35 cellular contexts compared by ENCODE assay signal in genomic region chr13:19052931-19053330, GRCh38.
DNase-seq lines count a peak whose midpoint lies in the region; ATAC-seq and TF ChIP-seq lines count a peak whose summit lies in the region.
"Had no signal": no experiment of that assay in that cellular context is flagged by ENCODE, and none has a peak within 500 bp of the region (broad histone marks: within the 10 kb centered on the region; RNA-seq: fewer than 3 reads in every experiment).

No MANE protein-coding gene starts in this region.

- ATAC-seq in IMR-90 (ENCODE audit: low read depth) (no peak), lung (ENCODE audit: insufficient read depth, low FRiP score) (no peak), HG03159 (IDR thresholded peaks at IDR 0.05; ENCODE audit: unreplicated experiment) (no peak)
- ATAC-seq: A549; CD8-positive, alpha-beta T cell had no signal

- H3K4me1 ChIP-seq in IMR-90 (ENCODE audit: control insufficient read depth, insufficient read depth, low read length) (no peaks in the 10 kb centered on the region), esophagus muscularis mucosa (no peaks in the 10 kb centered on the region), lung (ENCODE audit: control insufficient read depth in 2 of 2, insufficient read depth in 2 of 2, low read length in 2 of 2) (no peaks in the 10 kb centered on the region)
- H3K4me1 ChIP-seq: A549; BE2C; BLaER1; BLaER1 treated with 17β-estradiol and CSF1 and Interleukin-3, amounts not matched to agents 10 nM and 100 nM; Caco-2 had no signal

- no peak overlapping the region for H2BK15ac ChIP-seq in IMR-90 (ENCODE audit: low read depth, low read length)

- H2BK20ac ChIP-seq in IMR-90 (ENCODE audit: low read depth, low read length) = no peak overlapping the region

- no TSS peak for BruUV-seq in IMR-90 (replicated peaks; lab: Mats Ljungman, UMichigan)

- H3K27me3 ChIP-seq in IMR-90 (ENCODE audit: control insufficient read depth, insufficient read depth, low read length) (no peaks in the 10 kb centered on the region), esophagus muscularis mucosa (no peaks in the 10 kb centered on the region), lung (ENCODE audit: control insufficient read depth, insufficient read depth) (no peaks in the 10 kb centered on the region)
- H3K27me3 ChIP-seq: BE2C; BLaER1; BLaER1 treated with 17β-estradiol and CSF1 and Interleukin-3, amounts not matched to agents 10 nM and 100 nM had no signal

- no peak overlapping the region for H4K91ac ChIP-seq in IMR-90 (ENCODE audit: insufficient read depth, low read depth, low read length)

- CTCF ChIA-PET in IMR-90 (lab: Yijun Ruan, JAX) = no interaction called here
- CTCF ChIA-PET in activated naive CD4-positive, alpha-beta T cell treated with anti-CD3 and anti-CD28 coated beads for 36 hours (lab: Charles Lee) = interaction anchor here (0.7 kb wide), 1 partner anchor 10 kb away, joined by 3 read pairs; no protein-coding TSS in a partner anchor

- H4K8ac ChIP-seq in IMR-90 (ENCODE audit: low read depth in 2 of 2, low read length in 2 of 2) = no peak overlapping the region

- peaks cover 29% of the 10 kb centered on the region for H3K27me3 Mint-ChIP-seq in endothelial cell (ENCODE audit: unreplicated experiment)
- H3K27me3 Mint-ChIP-seq in activated naive CD4-positive, alpha-beta T cell treated with anti-CD3 and anti-CD28 coated beads for 36 hours (ENCODE audit: low read depth) = no peaks in the 10 kb centered on the region
- H3K27me3 Mint-ChIP-seq: B cell; CD4-positive, alpha-beta memory T cell; CD4-positive, alpha-beta T cell; CD4-positive, CD25-positive, alpha-beta regulatory T cell; CD8-positive, alpha-beta memory T cell had no signal

- no peak for TF ChIP-seq CTCF in IMR-90 (conservative IDR thresholded peaks at IDR 0.05; ENCODE audit: low read depth, low read length)
- TF ChIP-seq CTCF in endothelial cell (IDR thresholded peaks at IDR 0.05; ENCODE audit: unreplicated experiment) = no peak
- no peak for TF ChIP-seq CTCF in esophagus muscularis mucosa (IDR thresholded peaks at IDR 0.05)
- TF ChIP-seq CTCF in lung (IDR thresholded peaks at IDR 0.05; ENCODE audit: control extremely low read depth, extremely low read depth) = no peak

- no peak for TF ChIP-seq POLR2A in IMR-90 (IDR thresholded peaks at IDR 0.05; ENCODE audit: low read depth, low read length)
- no peak for TF ChIP-seq POLR2A in esophagus muscularis mucosa (IDR thresholded peaks at IDR 0.05; ENCODE audit: low read depth)

- TF ChIP-seq EP300 in esophagus muscularis mucosa (IDR thresholded peaks at IDR 0.05) = no peak

- intact Hi-C loops in IMR-90 (cut with micrococcal nuclease) (no loop called here), esophagus muscularis mucosa (cut with DNase I) (no loop called here)
- intact Hi-C loops in activated naive CD4-positive, alpha-beta T cell treated with anti-CD3 and anti-CD28 coated beads for 36 hours (cut with micrococcal nuclease) = no loop called here

- WGBS in IMR-90 (ENCODE audit: extremely low coverage in 2 of 2, insufficient read length in 1 of 2), 2 experiments = 80% methylated on average over 1 of the region's 11 CpGs; no CpG with 5 or more reads in 1 of the 2 experiments
- 76% methylated on average over 10 of the region's 11 CpGs for WGBS in esophagus muscularis mucosa
- WGBS in lung, 2 donors = 78 to 86% methylated on average over 11 of the region's 11 CpGs

- in situ Hi-C loops in IMR-90 (cut with MboI; ENCODE audit: low sequenced_read_pairs) = no loop called here

- no peak overlapping the region for H3K4me2 ChIP-seq in IMR-90 (ENCODE audit: low read depth, low read length)
- H3K4me2 ChIP-seq: A549; BLaER1; BLaER1 treated with 17β-estradiol and CSF1 and Interleukin-3, amounts not matched to agents 10 nM and 100 nM had no signal

- no peaks in the 10 kb centered on the region for H3K4me1 Mint-ChIP-seq in endothelial cell (ENCODE audit: unreplicated experiment)
- H3K4me1 Mint-ChIP-seq in activated naive CD4-positive, alpha-beta T cell treated with anti-CD3 and anti-CD28 coated beads for 36 hours (ENCODE audit: low read depth) = no peaks in the 10 kb centered on the region
- H3K4me1 Mint-ChIP-seq: B cell; CD14-positive monocyte; CD4-positive, alpha-beta memory T cell; CD4-positive, CD25-positive, alpha-beta regulatory T cell; CD8-positive, alpha-beta memory T cell had no signal

- no peak overlapping the region for H2AK5ac ChIP-seq in IMR-90 (ENCODE audit: low read depth, low read length)

- H3K36me3 Mint-ChIP-seq in endothelial cell (ENCODE audit: low read depth, unreplicated experiment) = peaks cover 17% of the 10 kb centered on the region
- H3K36me3 Mint-ChIP-seq in activated naive CD4-positive, alpha-beta T cell treated with anti-CD3 and anti-CD28 coated beads for 36 hours (ENCODE audit: low read depth) = no peaks in the 10 kb centered on the region
- H3K36me3 Mint-ChIP-seq: CD14-positive monocyte; CD4-positive, alpha-beta memory T cell; CD4-positive, CD25-positive, alpha-beta regulatory T cell; CD8-positive, alpha-beta memory T cell; CD8-positive, alpha-beta T cell had no signal

- POLR2A ChIA-PET in IMR-90 (lab: Charles Lee; ENCODE audit: unreplicated experiment) = no interaction called here

- no peak overlapping the region for H3K4me3 Mint-ChIP-seq in endothelial cell (ENCODE audit: unreplicated experiment)
- H3K4me3 Mint-ChIP-seq in activated naive CD4-positive, alpha-beta T cell treated with anti-CD3 and anti-CD28 coated beads for 36 hours = no peak overlapping the region
- H3K4me3 Mint-ChIP-seq: B cell; CD14-positive monocyte; CD4-positive, alpha-beta memory T cell; CD4-positive, alpha-beta T cell; CD4-positive, CD25-positive, alpha-beta regulatory T cell; CD8-positive, alpha-beta memory T cell; CD8-positive, alpha-beta T cell had no signal

- no peak overlapping the region for H4K5ac ChIP-seq in IMR-90 (ENCODE audit: low read depth, low read length)

- no peak overlapping the region for H3K56ac ChIP-seq in IMR-90 (ENCODE audit: extremely low read depth, insufficient read depth, low read length)

- dilution Hi-C loops in IMR-90 (cut with HindIII; ENCODE audit: low sequenced_read_pairs, unreplicated experiment) = no loop called here

- H3K4me3 ChIP-seq in IMR-90 (ENCODE audit: insufficient read depth, low read depth, low read length) (no peak overlapping the region), esophagus muscularis mucosa (no peak overlapping the region), lung (no peak overlapping the region)
- H3K4me3 ChIP-seq: A549; BLaER1; BLaER1 treated with 17β-estradiol and CSF1 and Interleukin-3, amounts not matched to agents 10 nM and 100 nM had no signal

- H2AFZ ChIP-seq in IMR-90 (replicated peaks; ENCODE audit: low read length, poor library complexity) = peak overlapping the region; percentile 21

- DNase-seq in IMR-90 (no peak), endothelial cell (ENCODE audit: low spot score) (no peak), esophagus muscularis mucosa (ENCODE audit: extremely low spot score) (peak; percentile 78), lung (ENCODE audit: low spot score) (peak; percentile 18), NCI-H128 (lab: John Stamatoyannopoulos, UW; ENCODE audit: unreplicated experiment) (no peak), NCI-H1105 treated with DMSO at 0.1 percent for 48 hours (lab: John Stamatoyannopoulos, UW) (no peak)
- no peak for DNase-seq in activated naive CD4-positive, alpha-beta T cell treated with anti-CD3 and anti-CD28 coated beads for 36 hours
- DNase-seq: 8988T; ACHN; AML-193; BE2C; C1 segment of cervical spinal cord; Caco-2; Calu3; CD4-positive, alpha-beta memory T cell; CD4-positive, alpha-beta T cell; CD4-positive, CD25-positive, alpha-beta regulatory T cell; CD8-positive, alpha-beta memory T cell; CD8-positive, alpha-beta T cell; COR-L47; DMS 273 treated with DMSO at 0.1 percent for 48 hours; DMS153; DMS53; DMS79; DMS79 treated with DMSO at 0.1 percent for 48 hours; DND-41; EL had no signal

- no peak overlapping the region for H2BK120ac ChIP-seq in IMR-90 (ENCODE audit: low read depth, low read length)

- H3K23ac ChIP-seq in IMR-90 (ENCODE audit: low read depth, low read length) = no peak overlapping the region

- no peak for TF ChIP-seq RAD21 in IMR-90 (IDR thresholded peaks at IDR 0.05; ENCODE audit: low read length)

- no peaks in the 10 kb centered on the region for H4K20me1 ChIP-seq in IMR-90 (ENCODE audit: insufficient read depth, low read length)
- H4K20me1 ChIP-seq: BLaER1; BLaER1 treated with 17β-estradiol and CSF1 and Interleukin-3, amounts not matched to agents 10 nM and 100 nM had no signal

- no peak overlapping the region for H2AK9ac ChIP-seq in IMR-90 (replicated peaks; ENCODE audit: low read depth, low read length, poor library complexity)

- no peak overlapping the region for H3K18ac ChIP-seq in IMR-90 (ENCODE audit: low read depth, low read length)

- peaks cover 57% of the 10 kb centered on the region for H3K9me3 Mint-ChIP-seq in endothelial cell (ENCODE audit: unreplicated experiment)
- peaks cover 2% of the 10 kb centered on the region for H3K9me3 Mint-ChIP-seq in activated naive CD4-positive, alpha-beta T cell treated with anti-CD3 and anti-CD28 coated beads for 36 hours

- no peak overlapping the region for H3K4ac ChIP-seq in IMR-90 (ENCODE audit: low read depth, low read length)

- H3K9ac ChIP-seq in IMR-90 (ENCODE audit: low read depth, low read length) = no peak overlapping the region
- H3K9ac ChIP-seq: BLaER1; BLaER1 treated with 17β-estradiol and CSF1 and Interleukin-3, amounts not matched to agents 10 nM and 100 nM had no signal

- peak overlapping the region; percentile 48 for H3K27ac Mint-ChIP-seq in endothelial cell (ENCODE audit: unreplicated experiment)
- no peak overlapping the region for H3K27ac Mint-ChIP-seq in activated naive CD4-positive, alpha-beta T cell treated with anti-CD3 and anti-CD28 coated beads for 36 hours
- H3K27ac Mint-ChIP-seq: B cell; CD14-positive monocyte; CD4-positive, alpha-beta memory T cell; CD4-positive, alpha-beta T cell; CD4-positive, CD25-positive, alpha-beta regulatory T cell; CD8-positive, alpha-beta memory T cell; CD8-positive, alpha-beta T cell had no signal

- no peaks in the 10 kb centered on the region for H3K36me3 ChIP-seq in IMR-90 (ENCODE audit: control insufficient read depth, insufficient read depth, low read length)
- no peaks in the 10 kb centered on the region for H3K36me3 ChIP-seq in esophagus muscularis mucosa
- H3K36me3 ChIP-seq in lung (ENCODE audit: control insufficient read depth in 2 of 2, insufficient read depth in 2 of 2, low read length in 2 of 2) = no peaks in the 10 kb centered on the region
- H3K36me3 ChIP-seq: BE2C; BLaER1; BLaER1 treated with 17β-estradiol and CSF1 and Interleukin-3, amounts not matched to agents 10 nM and 100 nM had no signal

- H3K79me1 ChIP-seq in IMR-90 (ENCODE audit: low read depth in 1 of 2, low read length in 2 of 2) = no peaks in the 10 kb centered on the region

- peaks cover 62% of the 10 kb centered on the region for H3K9me3 ChIP-seq in IMR-90 (ENCODE audit: control insufficient read depth, insufficient read depth, low read length)
- peaks cover 0 to 5% (median 0%) of the 10 kb centered on the region in 4 donors for H3K9me3 ChIP-seq in esophagus muscularis mucosa
- H3K9me3 ChIP-seq in lung (ENCODE audit: control insufficient read depth in 2 of 2, insufficient read depth in 1 of 2, low read length in 1 of 2) = peaks cover 2 to 16% of the 10 kb centered on the region in 2 donors
- H3K9me3 ChIP-seq: A549; BE2C; BLaER1; BLaER1 treated with 17β-estradiol and CSF1 and Interleukin-3, amounts not matched to agents 10 nM and 100 nM; Caco-2 had no signal

- no peak overlapping the region for H2BK5ac ChIP-seq in IMR-90 (ENCODE audit: low read depth, low read length, poor library complexity, severe bottlenecking)

- H3K14ac ChIP-seq in IMR-90 (replicated peaks; ENCODE audit: low read depth, low read length) = no peak overlapping the region

- no peak overlapping the region for H3K27ac ChIP-seq in IMR-90 (ENCODE audit: insufficient read depth, low read length)
- no peak overlapping the region for H3K27ac ChIP-seq in esophagus muscularis mucosa (replicated peaks in 1 of 4)
- H3K27ac ChIP-seq in lung (ENCODE audit: low read depth in 1 of 2, low read length in 1 of 2) = no peak overlapping the region
- H3K27ac ChIP-seq: 22Rv1; A549; BLaER1; BLaER1 treated with 17β-estradiol and CSF1 and Interleukin-3, amounts not matched to agents 10 nM and 100 nM; C4-2B had no signal

- H3K9me1 ChIP-seq in IMR-90 (ENCODE audit: insufficient read depth, low read length) = no peaks in the 10 kb centered on the region

Comparison
In these comparisons a context has a peak if more than half of its experiments do, and no peak if none do; other contexts are left out.
1. DNase-seq: peak in esophagus muscularis mucosa (single experiment) and lung (single experiment); none in IMR-90 (single experiment), endothelial cell (single experiment), NCI-H128 (single experiment), NCI-H1105 treated with DMSO at 0.1 percent for 48 hours (single experiment) and activated naive CD4-positive, alpha-beta T cell treated with anti-CD3 and anti-CD28 coated beads for 36 hours (single experiment).